ENCODE assay signal across 7 cellular contexts in the genomic region with DNA sequence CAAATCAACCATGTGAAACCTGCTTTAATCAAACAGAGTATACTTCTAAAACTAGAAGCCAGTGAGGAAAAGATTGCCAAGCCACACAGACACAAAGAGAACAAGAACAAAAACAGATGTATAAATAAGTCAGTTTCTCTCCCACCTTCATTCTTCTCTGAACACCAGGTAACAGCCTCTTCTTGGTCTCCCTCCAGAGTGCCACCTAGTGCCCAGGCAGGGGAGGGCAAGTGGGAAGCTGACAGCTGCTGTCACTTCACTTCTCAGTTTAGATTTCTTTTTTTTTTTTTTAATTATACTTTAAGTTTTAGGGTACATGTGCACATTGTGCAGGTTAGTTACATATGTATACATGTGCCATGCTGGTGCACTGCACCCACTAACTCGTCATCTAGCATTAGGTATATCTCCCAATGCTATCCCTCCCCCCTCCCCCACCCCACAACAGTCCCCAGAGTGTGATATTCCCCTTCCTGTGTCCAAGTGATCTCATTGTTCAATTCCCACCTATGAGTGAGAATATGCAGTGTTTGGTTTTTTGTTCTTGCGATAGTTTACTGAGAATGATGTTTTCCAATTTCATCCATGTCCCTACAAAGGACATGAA.
DNase-seq lines count a peak whose midpoint lies in the region; ATAC-seq, FAIRE-seq and TF ChIP-seq lines count a peak whose summit lies in the region.
"Not testable (repeated sequence)": the region's sequence is repeated elsewhere in the genome, so short reads cannot be mapped to it uniquely, and the experiment has no call there.

No MANE protein-coding gene starts in this region.

- peak; percentile 14 for DNase-seq in GM12892 (ENCODE audit: insufficient read length)
- peak in 2 of 3 experiments; percentile 6 to 53 for DNase-seq in NCI-H1417 (lab: John Stamatoyannopoulos, UW)
- not testable (repeated sequence) for DNase-seq in fibroblast of pulmonary artery (ENCODE audit: low read depth)

- not testable (repeated sequence) for H3K27ac ChIP-seq in parathyroid adenoma

- not testable (repeated sequence) for H3K9me3 ChIP-seq in parathyroid adenoma (ENCODE audit: control insufficient read depth, low read length)

- not testable (repeated sequence) for H3K27ac Mint-ChIP-seq in activated T-helper 17 cell treated with anti-CD3 and anti-CD28 coated beads, Interleukin-2, amount 50 U/mL, for 72 hours

- H3K36me3 Mint-ChIP-seq in activated T-helper 17 cell treated with anti-CD3 and anti-CD28 coated beads, Interleukin-2, amount 50 U/mL, for 72 hours (ENCODE audit: low read depth): not testable (repeated sequence)

- H3K4me2 ChIP-seq in parathyroid adenoma (ENCODE audit: low read length): not testable (repeated sequence)

- not testable (repeated sequence) for H3K4me1 Mint-ChIP-seq in activated T-helper 17 cell treated with anti-CD3 and anti-CD28 coated beads, Interleukin-2, amount 50 U/mL, for 72 hours

- not testable (repeated sequence) for H3K4me3 Mint-ChIP-seq in activated T-helper 17 cell treated with anti-CD3 and anti-CD28 coated beads, Interleukin-2, amount 50 U/mL, for 72 hours

- TF ChIP-seq CTCF in fibroblast of pulmonary artery (IDR thresholded peaks at IDR 0.05; ENCODE audit: low read length, missing control alignments) (peak; percentile 7), parathyroid adenoma (IDR thresholded peaks at IDR 0.05) (peak; percentile 27)

- H3K9ac ChIP-seq in parathyroid adenoma: not testable (repeated sequence)

- ATAC-seq in HG02798 (IDR thresholded peaks at IDR 0.05; ENCODE audit: poor library complexity, unreplicated experiment) (peak; percentile 82), SK-N-SH treated with all-trans-retinoic acid at 6 μM for 48 hours (peak; percentile 70)
- peak; percentile 46 for ATAC-seq in activated T-helper 17 cell treated with anti-CD3 and anti-CD28 coated beads, Interleukin-2, amount 50 U/mL, for 72 hours (replicated peaks)

- TF ChIP-seq POLR2A in GM12892 (IDR thresholded peaks at IDR 0.05; ENCODE audit: low read depth, low read length): not testable (repeated sequence)

- H3K79me2 ChIP-seq in parathyroid adenoma: not testable (repeated sequence)

- FAIRE-seq in GM12892 (lab: Jason Lieb, UNC): not testable (repeated sequence)

- H3K4me3 ChIP-seq in fibroblast of pulmonary artery (replicated peaks; ENCODE audit: low read depth, low read length); parathyroid adenoma (ENCODE audit: low read depth, low read length): not testable (repeated sequence)

- not testable (repeated sequence) for H3K27me3 ChIP-seq in parathyroid adenoma (ENCODE audit: control insufficient read depth, insufficient read depth, low read length)

- H2AFZ ChIP-seq in parathyroid adenoma: not testable (repeated sequence)

- not testable (repeated sequence) for H3K4me1 ChIP-seq in parathyroid adenoma

- H3K27me3 Mint-ChIP-seq in activated T-helper 17 cell treated with anti-CD3 and anti-CD28 coated beads, Interleukin-2, amount 50 U/mL, for 72 hours: peaks cover 14% of the 10 kb centered on the region

- H3K9me3 Mint-ChIP-seq in activated T-helper 17 cell treated with anti-CD3 and anti-CD28 coated beads, Interleukin-2, amount 50 U/mL, for 72 hours: not testable (repeated sequence)

- H3K36me3 ChIP-seq in parathyroid adenoma (ENCODE audit: control insufficient read depth, insufficient read depth, low read length): not testable (repeated sequence)
